ENCODE assay signal across 10 cellular contexts in the genomic region with DNA sequence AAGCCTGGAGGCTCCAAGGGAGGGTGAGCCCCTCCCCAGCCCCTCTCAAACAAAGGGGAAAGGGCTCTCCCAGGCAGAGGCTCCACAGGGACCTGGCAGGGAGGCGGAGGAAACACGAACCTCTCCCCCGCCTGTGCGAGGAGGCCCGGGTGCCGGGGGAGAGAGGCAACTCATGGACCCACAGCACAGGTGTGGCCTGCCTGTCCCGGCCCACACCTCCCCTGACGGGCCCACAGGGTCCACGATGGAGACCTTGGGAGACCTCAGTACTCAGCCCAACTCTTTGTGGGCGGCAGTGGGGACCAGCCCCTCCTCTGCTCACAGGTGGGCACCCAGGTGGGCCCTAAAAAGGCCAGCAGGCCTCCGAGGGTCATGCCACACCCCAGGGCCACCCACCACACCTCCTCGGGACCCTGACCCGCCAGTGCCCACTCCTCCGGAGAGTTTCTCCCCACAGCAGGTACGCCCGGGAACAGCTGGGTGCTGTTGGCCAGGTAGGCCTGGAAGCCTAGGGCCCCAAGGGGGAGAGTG. TPM values are rescaled to one million over a fixed set of nuclear protein-coding genes. Genes with fewer than 3 reads are reported as not detected.
DNase-seq lines count a peak whose midpoint lies in the region; ATAC-seq and TF ChIP-seq lines count a peak whose summit lies in the region.
"Had no signal": no experiment of that assay in that cellular context is flagged by ENCODE, and none has a peak within 500 bp of the region (broad histone marks: within the 10 kb centered on the region; RNA-seq: fewer than 3 reads in every experiment).

No MANE protein-coding gene starts in this region.

- no peak overlapping the region for H2BK120ac ChIP-seq in mesendoderm (ENCODE audit: low read depth, low read length)

- H3K9me3 ChIP-seq in Panc1 (ENCODE audit: control insufficient read depth, insufficient read depth, low read depth, low read length) (no peaks in the 10 kb centered on the region), tibial nerve (no peaks in the 10 kb centered on the region)

- no peak overlapping the region for H2BK5ac ChIP-seq in mesendoderm (ENCODE audit: low read length)

- H3K4me3 ChIP-seq in Panc1 (ENCODE audit: low read depth in 2 of 2, low read length in 2 of 2) (no peak overlapping the region), mesendoderm (ENCODE audit: low read length) (no peak overlapping the region), tibial nerve (peak overlapping the region in 1 of 4 donors; percentile 14)

- no TSS peak for BruUV-seq in Panc1 (replicated peaks; lab: Mats Ljungman, UMichigan)

- H3K18ac ChIP-seq in mesendoderm (ENCODE audit: low read length), result peak overlapping the region; percentile 11

- peak overlapping the region; percentile 64 for H3K56ac ChIP-seq in mesendoderm (ENCODE audit: low read length)

- H3K9ac ChIP-seq in mesendoderm (ENCODE audit: low read length), result peak overlapping the region; percentile 40

- WGBS in mesendoderm (ENCODE audit: extremely low coverage, insufficient coverage, low lambda C conversion rate), result no CpG with 5 or more reads among the region's 16 CpGs
- 59 to 75% methylated on average over 9 to 12 of the region's 16 CpGs for WGBS in tibial nerve, 2 donors

- no peak for TF ChIP-seq POLR2A in tibial nerve (IDR thresholded peaks at IDR 0.05)

- H3K23ac ChIP-seq in mesendoderm (ENCODE audit: low read length), result peak overlapping the region; percentile 24

- H3K36me3 ChIP-seq in Panc1 (ENCODE audit: control insufficient read depth, insufficient read depth, low read length) (peaks cover 2% of the 10 kb centered on the region), mesendoderm (ENCODE audit: control insufficient read depth, insufficient read depth, low read length) (peaks cover 2% of the 10 kb centered on the region), tibial nerve (peaks cover 0 to 21% (median 0%) of the 10 kb centered on the region in 3 donors)

- peak overlapping the region; percentile 93 for H3K27ac ChIP-seq in Panc1 (ENCODE audit: low read length)
- peak overlapping the region; percentile 60 for H3K27ac ChIP-seq in epithelial cell of prostate
- peak overlapping the region; percentile 60 for H3K27ac ChIP-seq in mesendoderm (ENCODE audit: low read depth, low read length)
- H3K27ac ChIP-seq in tibial nerve, result peak overlapping the region; percentile 83 to 96 (median 86)

- intact Hi-C loops in Panc1 (cut with micrococcal nuclease; ENCODE audit: unreplicated experiment), result no loop called here

- no peak overlapping the region for H2AK5ac ChIP-seq in mesendoderm (ENCODE audit: low read length)

- H3K4me1 ChIP-seq in Panc1 (ENCODE audit: control insufficient read depth, insufficient read depth, low read length) (peaks cover 99% of the 10 kb centered on the region), mesendoderm (ENCODE audit: control insufficient read depth, low read depth, low read length) (peaks cover 5% of the 10 kb centered on the region), tibial nerve (peaks cover 0 to 75% (median 57%) of the 10 kb centered on the region in 4 donors)

- H3K27me3 ChIP-seq in Panc1 (ENCODE audit: control insufficient read depth, insufficient read depth, low read length), result no peaks in the 10 kb centered on the region
- H3K27me3 ChIP-seq in mesendoderm (ENCODE audit: insufficient read depth, low read length, poor library complexity), result no peaks in the 10 kb centered on the region
- H3K27me3 ChIP-seq in tibial nerve, result no peaks in the 10 kb centered on the region

- DNase-seq in Panc1 (ENCODE audit: low read depth, low spot score) (no peak), epithelial cell of prostate (ENCODE audit: low read depth, low spot score) (no peak), mesendoderm (no peak), tibial nerve (ENCODE audit: low spot score in 2 of 2) (no peak), activated gamma-delta T cell (lab: John Stamatoyannopoulos, UW) (no peak), NCI-H1436 (lab: John Stamatoyannopoulos, UW) (no peak)
- DNase-seq in activated effector memory CD4-positive, alpha-beta T cell treated with Interleukin-2 at 50 U/mL for 16 hours, result no peak
- DNase-seq: activated CD4-positive, CD25-positive, alpha-beta regulatory T cell treated with anti-CD3 and anti-CD28 coated beads, Interleukin-2, amount 50 U/mL, for 72 hours; DMS 273 treated with DMSO at 0.1 percent for 48 hours; SHP77 treated with DMSO at 0.1 percent for 48 hours had no signal

- H3K79me2 ChIP-seq in mesendoderm (ENCODE audit: control insufficient read depth, insufficient read depth, low read length), result peaks cover 38% of the 10 kb centered on the region

- H4K8ac ChIP-seq in mesendoderm (ENCODE audit: low read depth, low read length), result no peak overlapping the region

- ATAC-seq in Panc1, result no peak

- peaks cover 2% of the 10 kb centered on the region for H3K79me1 ChIP-seq in mesendoderm (ENCODE audit: low read length)

- no peak overlapping the region for H2BK15ac ChIP-seq in mesendoderm (replicated peaks; ENCODE audit: low read depth)

- TF ChIP-seq EP300 in tibial nerve (IDR thresholded peaks at IDR 0.05), result no peak

- no peak overlapping the region for H4K5ac ChIP-seq in mesendoderm (ENCODE audit: low read length)

- no peak for TF ChIP-seq CTCF in Panc1 (IDR thresholded peaks at IDR 0.05)
- TF ChIP-seq CTCF in tibial nerve (IDR thresholded peaks at IDR 0.05), result no peak

- in situ Hi-C loops in Panc1 (cut with HindIII; ENCODE audit: low pct_unique_long_range_greater_than_20kb, low sequenced_read_pairs), result no loop called here

- POLR2A ChIA-PET in Panc1 (lab: Charles Lee), result no interaction called here

- peak overlapping the region; percentile 65 for H3K4ac ChIP-seq in mesendoderm (ENCODE audit: low read depth, low read length)

- CTCF ChIA-PET in Panc1 (lab: Charles Lee), result no interaction called here

- H3K4me2 ChIP-seq in mesendoderm (ENCODE audit: low read length), result no peak overlapping the region

RNA-seq across cellular contexts. Expression of a gene that starts 12.2 kb away (rescaled TPM):
- 497 TPM for total RNA-seq in Panc1 (2021; ENCODE audit: unreplicated experiment)
- polyA plus RNA-seq in Panc1 (2012; ENCODE audit: insufficient read length), result 508 TPM
- polyA plus RNA-seq in mesendoderm (2013, experiment 1 of 2), result 39.1 TPM
- polyA plus RNA-seq in mesendoderm (2013, experiment 2 of 2), result 37.2 TPM
- total RNA-seq in tibial nerve, result 100 to 1,000 TPM in 3 of 4 donors, 10 to 100 TPM in 1; 95.2 to 230 (median 139) TPM

RNA-seq across cellular contexts. Expression of a gene that starts 32.0 kb away (rescaled TPM):
- total RNA-seq in Panc1 (2021; ENCODE audit: unreplicated experiment) (1,761 TPM), tibial nerve (1,000 to 10,000 TPM; 1,371 to 3,195 (median 1,826) TPM)
- 4,052 TPM for polyA plus RNA-seq in Panc1 (2012; ENCODE audit: insufficient read length)
- polyA plus RNA-seq in mesendoderm (2013, experiment 1 of 2), result 3,271 TPM
- 3,207 TPM for polyA plus RNA-seq in mesendoderm (2013, experiment 2 of 2)

RNA-seq across cellular contexts. Expression of a gene that starts 52.1 kb away (rescaled TPM):
- total RNA-seq in Panc1 (2021; ENCODE audit: unreplicated experiment) (194 TPM), tibial nerve (100 to 1,000 TPM; 111 to 132 (median 129) TPM)
- polyA plus RNA-seq in Panc1 (2012; ENCODE audit: insufficient read length), result 315 TPM
- polyA plus RNA-seq in mesendoderm (2013, experiment 1 of 2), result 166 TPM
- 164 TPM for polyA plus RNA-seq in mesendoderm (2013, experiment 2 of 2)

RNA-seq across cellular contexts. Expression of a gene that starts 52.2 kb away (rescaled TPM):
- total RNA-seq in Panc1 (2021; ENCODE audit: unreplicated experiment) (9.8 TPM), tibial nerve (1 to 10 TPM; 1.1 to 9.9 (median 6.2) TPM)
- polyA plus RNA-seq in Panc1 (2012; ENCODE audit: insufficient read length), result 12.0 TPM
- 4.4 TPM for polyA plus RNA-seq in mesendoderm (2013, experiment 1 of 2)
- polyA plus RNA-seq in mesendoderm (2013, experiment 2 of 2), result 4.3 TPM
